ENCODE assay signal across 12 cellular contexts in genomic region chr19:54451331-54451871, GRCh38. TPM values are rescaled to one million over a fixed set of nuclear protein-coding genes. Genes with fewer than 3 reads are reported as not detected.
A peak's percentile ranks its signal among the peaks of the same experiment; 100 is the strongest.
DNase-seq lines count a peak whose midpoint lies in the region; ATAC-seq and TF ChIP-seq lines count a peak whose summit lies in the region.
"Had no signal": no experiment of that assay in that cellular context is flagged by ENCODE, and none has a peak within 500 bp of the region (broad histone marks: within the 10 kb centered on the region; RNA-seq: fewer than 3 reads in every experiment).

No MANE protein-coding gene starts in this region.

- H3K79me1 ChIP-seq in IMR-90 (ENCODE audit: low read depth in 1 of 2, low read length in 2 of 2) (peaks cover 25 to 69% of the 10 kb centered on the region in 2 experiments), mesenchymal stem cell (replicated peaks; ENCODE audit: low read length, poor library complexity, severe bottlenecking) (peaks cover 26% of the 10 kb centered on the region)

- H2AFZ ChIP-seq in IMR-90 (replicated peaks; ENCODE audit: low read length, poor library complexity) (no peak overlapping the region), mesenchymal stem cell (ENCODE audit: low read depth, low read length) (no peak overlapping the region)
- H2AFZ ChIP-seq: parathyroid adenoma had no signal

- H3K18ac ChIP-seq in IMR-90 (ENCODE audit: low read depth, low read length) (no peak overlapping the region), mesenchymal stem cell (ENCODE audit: low read depth in 1 of 2, low read length in 2 of 2) (no peak overlapping the region)

- no peak for ATAC-seq in IMR-90 (ENCODE audit: low read depth)
- ATAC-seq in GM21786 (IDR thresholded peaks at IDR 0.05; ENCODE audit: unreplicated experiment): no peak

- no peak overlapping the region for H2AK9ac ChIP-seq in IMR-90 (replicated peaks; ENCODE audit: low read depth, low read length, poor library complexity)

- peak overlapping the region in 1 of 2 experiments; percentile 54 for H2BK12ac ChIP-seq in mesenchymal stem cell (ENCODE audit: low read length in 2 of 2)

- H3K14ac ChIP-seq in IMR-90 (replicated peaks; ENCODE audit: low read depth, low read length) (no peak overlapping the region), mesenchymal stem cell (ENCODE audit: low read length in 2 of 2) (no peak overlapping the region)

- H3K9me1 ChIP-seq in IMR-90 (ENCODE audit: insufficient read depth, low read length): peaks cover 6% of the 10 kb centered on the region; the same call in 1 of the 2 replicates

- H4K5ac ChIP-seq in IMR-90 (ENCODE audit: low read depth, low read length): no peak overlapping the region

- H3K36me3 Mint-ChIP-seq in activated naive CD8-positive, alpha-beta T cell: peaks cover 4% of the 10 kb centered on the region

- H3K4ac ChIP-seq in IMR-90 (ENCODE audit: low read depth, low read length): no peak overlapping the region
- H3K4ac ChIP-seq in mesenchymal stem cell (ENCODE audit: low read depth in 1 of 2, low read length in 2 of 2): no peak overlapping the region

- H3K9ac ChIP-seq in IMR-90 (ENCODE audit: low read depth, low read length) (no peak overlapping the region), mesenchymal stem cell (ENCODE audit: low read length) (peak overlapping the region; percentile 100)
- H3K9ac ChIP-seq: parathyroid adenoma had no signal

- H3K27me3 ChIP-seq in IMR-90 (ENCODE audit: control insufficient read depth, insufficient read depth, low read length) (no peaks in the 10 kb centered on the region), mesenchymal stem cell (ENCODE audit: control insufficient read depth in 1 of 2, insufficient read depth in 1 of 2, low read length in 2 of 2) (no peaks in the 10 kb centered on the region)

- peak overlapping the region; percentile 80 for H3K27ac Mint-ChIP-seq in activated naive CD8-positive, alpha-beta T cell

- H3K4me3 ChIP-seq in AG10803 (ENCODE audit: low read length): peak overlapping the region; percentile 15
- no peak overlapping the region for H3K4me3 ChIP-seq in IMR-90 (ENCODE audit: insufficient read depth, low read depth, low read length)
- H3K4me3 ChIP-seq in mesenchymal stem cell (ENCODE audit: insufficient read depth in 1 of 2, low read depth in 1 of 2, low read length in 2 of 2): peak overlapping the region in 1 of 2 experiments; percentile 97

- no peak overlapping the region for H4K91ac ChIP-seq in IMR-90 (ENCODE audit: insufficient read depth, low read depth, low read length)
- H4K91ac ChIP-seq in mesenchymal stem cell (ENCODE audit: low read length): no peak overlapping the region

- H3K23ac ChIP-seq in IMR-90 (ENCODE audit: low read depth, low read length) (no peak overlapping the region), mesenchymal stem cell (ENCODE audit: low read length in 2 of 2) (peak overlapping the region in 1 of 2 experiments; percentile 48)

- H2BK5ac ChIP-seq in IMR-90 (ENCODE audit: low read depth, low read length, poor library complexity, severe bottlenecking): no peak overlapping the region
- no peak overlapping the region for H2BK5ac ChIP-seq in mesenchymal stem cell (ENCODE audit: low read depth, low read length, poor library complexity, severe bottlenecking)

- peaks cover 47% of the 10 kb centered on the region for H3K4me1 Mint-ChIP-seq in activated naive CD8-positive, alpha-beta T cell (ENCODE audit: low read depth)

- H3K4me3 Mint-ChIP-seq in activated naive CD8-positive, alpha-beta T cell: peak overlapping the region; percentile 100

- H3K56ac ChIP-seq in IMR-90 (ENCODE audit: extremely low read depth, insufficient read depth, low read length): no peak overlapping the region

- intact Hi-C loops in IMR-90 (cut with micrococcal nuclease): no loop called here

- peaks cover 73% of the 10 kb centered on the region for H4K20me1 ChIP-seq in IMR-90 (ENCODE audit: insufficient read depth, low read length)

- no peak; the same call in 1 of the 2 replicates for TF ChIP-seq POLR2A in IMR-90 (IDR thresholded peaks at IDR 0.05; ENCODE audit: low read depth, low read length)

- DNase-seq in AG10803 (ENCODE audit: low read depth) (no peak), IMR-90 (no peak), mesenchymal stem cell (peak; percentile 36), hippocampal formation (lab: John Stamatoyannopoulos, UW) (no peak), nucleus accumbens (lab: John Stamatoyannopoulos, UW) (no peak), NCI-H446 treated with DMSO at 0.1 percent for 48 hours (lab: John Stamatoyannopoulos, UW) (no peak)
- DNase-seq: cortex of kidney had no signal

- H2BK120ac ChIP-seq in IMR-90 (ENCODE audit: low read depth, low read length): no peak overlapping the region
- no peak overlapping the region for H2BK120ac ChIP-seq in mesenchymal stem cell (ENCODE audit: low read depth, low read length)

- CTCF ChIA-PET in IMR-90 (lab: Yijun Ruan, JAX): no interaction called here

- no peaks in the 10 kb centered on the region for H3K27me3 Mint-ChIP-seq in activated naive CD8-positive, alpha-beta T cell

- no peaks in the 10 kb centered on the region for H3K9me3 Mint-ChIP-seq in activated naive CD8-positive, alpha-beta T cell (ENCODE audit: low read depth)

- no peak overlapping the region; the same call in 1 of the 2 replicates for H3K4me2 ChIP-seq in IMR-90 (ENCODE audit: low read depth, low read length)
- H3K4me2 ChIP-seq in mesenchymal stem cell (ENCODE audit: low read length, poor library complexity, severe bottlenecking): peak overlapping the region; percentile 78

- in situ Hi-C loops in IMR-90 (cut with MboI; ENCODE audit: low sequenced_read_pairs): loop anchor here (10.0 to 25.0 kb wide), 6 partner anchors 247 to 1686 kb away; partner anchors contain the start of genes NAT14, NDUFA3, OSCAR and PRPF31

- 100% methylated on average over 1 of the region's 9 CpGs; no CpG with 5 or more reads in 1 of the 2 experiments for WGBS in IMR-90 (ENCODE audit: extremely low coverage in 2 of 2, insufficient read length in 1 of 2), 2 experiments
- 92% methylated on average over 9 of the region's 9 CpGs for WGBS in mesenchymal stem cell

- TF ChIP-seq RAD21 in IMR-90 (IDR thresholded peaks at IDR 0.05; ENCODE audit: low read length): no peak

- H3K27ac ChIP-seq in IMR-90 (ENCODE audit: insufficient read depth, low read length) (0 out of 2 replicates have a peak overlapping the region, but pooled peaks have one; percentile 15), mesenchymal stem cell (ENCODE audit: low read length, poor library complexity, severe bottlenecking) (peak overlapping the region; percentile 62)
- H3K27ac ChIP-seq: parathyroid adenoma had no signal

- H3K4me1 ChIP-seq in IMR-90 (ENCODE audit: control insufficient read depth, insufficient read depth, low read length): peaks cover 6% of the 10 kb centered on the region
- peaks cover 19% of the 10 kb centered on the region for H3K4me1 ChIP-seq in mesenchymal stem cell (ENCODE audit: control insufficient read depth, insufficient read depth, low read depth, low read length)

- dilution Hi-C loops in IMR-90 (cut with HindIII; ENCODE audit: low sequenced_read_pairs, unreplicated experiment): no loop called here

- H2BK20ac ChIP-seq in IMR-90 (ENCODE audit: low read depth, low read length): no peak overlapping the region

- no TSS peak for BruUV-seq in IMR-90 (replicated peaks; lab: Mats Ljungman, UMichigan)

- H2AK5ac ChIP-seq in IMR-90 (ENCODE audit: low read depth, low read length): no peak overlapping the region
- H2AK5ac ChIP-seq in mesenchymal stem cell (ENCODE audit: low read length, severe bottlenecking): no peak overlapping the region

- H3K9me3 ChIP-seq in IMR-90 (ENCODE audit: control insufficient read depth, insufficient read depth, low read length) (no peaks in the 10 kb centered on the region), mesenchymal stem cell (ENCODE audit: control insufficient read depth, low read length) (no peaks in the 10 kb centered on the region)

- H2BK15ac ChIP-seq in IMR-90 (ENCODE audit: low read depth, low read length): no peak overlapping the region
- H2BK15ac ChIP-seq in mesenchymal stem cell (ENCODE audit: low read depth, poor library complexity, severe bottlenecking): no peak overlapping the region

- H3K36me3 ChIP-seq in IMR-90 (ENCODE audit: control insufficient read depth, insufficient read depth, low read length) (peaks cover 55% of the 10 kb centered on the region), mesenchymal stem cell (ENCODE audit: control insufficient read depth in 1 of 2, insufficient read depth in 2 of 2, low read depth in 1 of 2, low read length in 2 of 2) (peaks cover 49 to 58% of the 10 kb centered on the region in 2 experiments)

- POLR2A ChIA-PET in IMR-90 (lab: Charles Lee; ENCODE audit: unreplicated experiment): no interaction called here

- H4K8ac ChIP-seq in IMR-90 (ENCODE audit: low read depth in 2 of 2, low read length in 2 of 2) (no peak overlapping the region), mesenchymal stem cell (ENCODE audit: low read length) (no peak overlapping the region)

- no peak for TF ChIP-seq CTCF in AG10803 (conservative IDR thresholded peaks at IDR 0.05; ENCODE audit: low read length)
- TF ChIP-seq CTCF in IMR-90 (conservative IDR thresholded peaks at IDR 0.05; ENCODE audit: low read depth, low read length): no peak

RNA-seq across cellular contexts. Expression of gene LENG8, which starts 2.4 kb away (rescaled TPM):
- 17.5 and 21.1 TPM in 2 replicates for total RNA-seq in IMR-90 (2012; rRNA removed)
- 93.9 and 108 TPM in 2 replicates for polyA plus RNA-seq in IMR-90 (2012; rRNA removed)
- polyA plus RNA-seq in IMR-90 (2012; cell fraction: cytosol; rRNA removed): 13.4 and 19.9 TPM in 2 replicates
- polyA plus RNA-seq in IMR-90 (2012; cell fraction: nucleus; rRNA removed; ENCODE audit: low replicate concordance): 1,067 and 1,629 TPM in 2 replicates
- 130 TPM for polyA plus RNA-seq in mesenchymal stem cell (2013, experiment 1 of 2)
- polyA plus RNA-seq in mesenchymal stem cell (2013, experiment 2 of 2): 111 TPM

RNA-seq across cellular contexts. Expression of gene LENG9, which starts 12.2 kb away (rescaled TPM):
- 0.83 and 1.1 TPM in 2 replicates for total RNA-seq in IMR-90 (2012; rRNA removed)
- polyA plus RNA-seq in IMR-90 (2012; rRNA removed): 0.69 and 0.94 TPM in 2 replicates
- polyA plus RNA-seq in IMR-90 (2012; cell fraction: cytosol; rRNA removed): 0.29 and 1.4 TPM in 2 replicates
- polyA plus RNA-seq in IMR-90 (2012; cell fraction: nucleus; rRNA removed; ENCODE audit: low replicate concordance): 0.34 and 0.86 TPM in 2 replicates
- 2.7 TPM for polyA plus RNA-seq in mesenchymal stem cell (2013, experiment 1 of 2)
- polyA plus RNA-seq in mesenchymal stem cell (2013, experiment 2 of 2): 2.4 TPM

RNA-seq across cellular contexts. Expression of gene CDC42EP5, which starts 21.7 kb away (rescaled TPM):
- total RNA-seq in IMR-90 (2012; rRNA removed): 7.2 and 7.8 TPM in 2 replicates
- 25.3 and 45.3 TPM in 2 replicates for polyA plus RNA-seq in IMR-90 (2012; rRNA removed)
- 68.0 and 69.8 TPM in 2 replicates for polyA plus RNA-seq in IMR-90 (2012; cell fraction: cytosol; rRNA removed)
- 13.3 and 20.0 TPM in 2 replicates for polyA plus RNA-seq in IMR-90 (2012; cell fraction: nucleus; rRNA removed; ENCODE audit: low replicate concordance)
- polyA plus RNA-seq in mesenchymal stem cell (2013, experiment 1 of 2): 85.0 TPM
- 94.3 TPM for polyA plus RNA-seq in mesenchymal stem cell (2013, experiment 2 of 2)

RNA-seq across cellular contexts. Expression of gene TTYH1, which starts 36.1 kb away (rescaled TPM):
- not detected in 2 replicates for total RNA-seq in IMR-90 (2012; rRNA removed)
- polyA plus RNA-seq in IMR-90 (2012; rRNA removed): not detected in 2 replicates
- 0.05 TPM in 1 of 2 replicates, not detected in the other for polyA plus RNA-seq in IMR-90 (2012; cell fraction: cytosol; rRNA removed)
- 0.34 TPM in 1 of 2 replicates, not detected in the other for polyA plus RNA-seq in IMR-90 (2012; cell fraction: nucleus; rRNA removed; ENCODE audit: low replicate concordance)
- polyA plus RNA-seq in mesenchymal stem cell (2013, experiment 1 of 2): 0.04 TPM
- polyA plus RNA-seq in mesenchymal stem cell (2013, experiment 2 of 2): not detected

RNA-seq across cellular contexts. Expression of gene LAIR2, which starts 51.2 kb away (rescaled TPM):
- not detected in 2 replicates for total RNA-seq in IMR-90 (2012; rRNA removed)
- polyA plus RNA-seq in IMR-90 (2012; rRNA removed): not detected in 2 replicates
- not detected in 2 replicates for polyA plus RNA-seq in IMR-90 (2012; cell fraction: cytosol; rRNA removed)
- not detected in 2 replicates for polyA plus RNA-seq in IMR-90 (2012; cell fraction: nucleus; rRNA removed; ENCODE audit: low replicate concordance)
- polyA plus RNA-seq in mesenchymal stem cell (2013, experiment 1 of 2): not detected
- not detected for polyA plus RNA-seq in mesenchymal stem cell (2013, experiment 2 of 2)
- total RNA-seq: SK-MEL-5, temporal lobe had no signal
